Comparison of ENCODE assay signal across 8 cellular contexts in the genomic region with DNA sequence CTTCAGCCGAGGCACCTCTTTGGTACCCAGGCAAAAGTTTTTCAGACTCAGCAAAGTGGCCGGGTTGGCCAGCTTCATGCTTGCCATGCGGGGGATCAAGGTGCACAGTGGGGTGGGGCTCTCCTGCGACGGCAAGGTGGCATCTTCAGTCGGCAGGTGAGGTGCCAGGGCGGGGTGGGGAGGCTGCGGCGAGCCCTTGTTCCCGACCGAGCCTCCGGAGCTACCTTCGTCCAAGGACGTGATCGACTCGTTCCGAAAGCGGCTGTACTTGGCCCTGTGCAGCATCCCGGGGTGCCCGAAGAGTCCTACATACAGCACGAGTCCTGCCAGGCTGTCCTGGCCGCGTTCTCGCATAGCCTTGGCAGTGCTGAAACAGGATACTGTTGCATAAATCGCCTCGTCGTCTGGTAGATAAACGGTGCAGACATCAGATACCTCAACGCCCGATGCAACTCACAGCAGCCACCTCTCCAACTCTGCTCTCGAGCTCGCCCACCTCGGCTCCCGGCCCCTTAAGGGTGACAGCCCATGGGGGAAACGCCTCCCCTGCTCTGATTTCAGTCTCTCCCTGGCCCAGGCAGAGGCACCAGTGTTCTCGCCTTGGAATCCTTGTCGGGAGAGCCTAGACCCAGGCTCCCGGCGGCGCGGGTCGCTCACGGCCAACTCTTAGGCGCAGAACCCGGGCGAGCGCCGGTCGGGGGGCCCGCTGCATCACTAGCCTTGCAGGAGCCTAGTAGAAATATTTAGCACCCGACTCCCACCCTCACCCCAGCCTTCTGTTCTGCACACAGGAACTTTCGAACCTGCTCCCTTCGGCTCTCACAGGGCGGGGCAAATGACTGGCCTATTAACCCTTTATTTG. TPM values are rescaled to one million over a fixed set of nuclear protein-coding genes. Genes with fewer than 3 reads are reported as not detected.
DNase-seq lines count a peak whose midpoint lies in the region; ATAC-seq and TF ChIP-seq lines count a peak whose summit lies in the region.

No MANE protein-coding gene starts in this region.

- H3K9me3 ChIP-seq in parathyroid adenoma (ENCODE audit: control insufficient read depth, low read length): no peaks in the 10 kb centered on the region

- H2AFZ ChIP-seq in parathyroid adenoma: peak overlapping the region; percentile 67

- H3K36me3 Mint-ChIP-seq in activated T-cell treated with anti-CD3 and anti-CD28 coated beads, Interleukin-2, amount 50 U/mL, for 72 hours (ENCODE audit: insufficient read depth in 2 of 2): peaks cover 0 to 2% of the 10 kb centered on the region in 2 donors

- no peaks in the 10 kb centered on the region for H3K4me1 ChIP-seq in parathyroid adenoma

- peak overlapping the region; percentile 40 for H3K4me3 ChIP-seq in parathyroid adenoma (ENCODE audit: low read depth, low read length)

- no peaks in the 10 kb centered on the region for H3K9me3 Mint-ChIP-seq in activated T-cell treated with anti-CD3 and anti-CD28 coated beads, Interleukin-2, amount 50 U/mL, for 72 hours

- no peaks in the 10 kb centered on the region for H3K79me2 ChIP-seq in parathyroid adenoma

- H3K4me1 Mint-ChIP-seq in activated T-cell treated with anti-CD3 and anti-CD28 coated beads, Interleukin-2, amount 50 U/mL, for 72 hours (ENCODE audit: low read depth): peaks cover 40% of the 10 kb centered on the region

- H3K36me3 ChIP-seq in parathyroid adenoma (ENCODE audit: control insufficient read depth, insufficient read depth, low read length): no peaks in the 10 kb centered on the region

- no peaks in the 10 kb centered on the region for H3K27me3 ChIP-seq in parathyroid adenoma (ENCODE audit: control insufficient read depth, insufficient read depth, low read length)

- no peak overlapping the region for H3K27ac ChIP-seq in parathyroid adenoma

- H3K9ac ChIP-seq in parathyroid adenoma: no peak overlapping the region

- TF ChIP-seq CTCF in parathyroid adenoma (IDR thresholded peaks at IDR 0.05): no peak

- H3K27me3 Mint-ChIP-seq in activated T-cell treated with anti-CD3 and anti-CD28 coated beads, Interleukin-2, amount 50 U/mL, for 72 hours (ENCODE audit: low read depth): peaks cover 55% of the 10 kb centered on the region

- intact Hi-C loops in head of caudate nucleus (cut with DNase I): no loop called here

- peak overlapping the region; percentile 83 to 93 for H3K4me3 Mint-ChIP-seq in activated T-cell treated with anti-CD3 and anti-CD28 coated beads, Interleukin-2, amount 50 U/mL, for 72 hours

- H3K4me2 ChIP-seq in parathyroid adenoma (ENCODE audit: low read length): peak overlapping the region; percentile 89

- no peak overlapping the region for H3K27ac Mint-ChIP-seq in activated T-cell treated with anti-CD3 and anti-CD28 coated beads, Interleukin-2, amount 50 U/mL, for 72 hours

- DNase-seq in Ammon's horn (ENCODE audit: low spot score) (peak; percentile 38), HCEC 1CT (peak; percentile 46), head of caudate nucleus (peak in 26 of 42 donors; percentile 8 to 63 (median 27))
- no peak for DNase-seq in activated T-cell treated with anti-CD3 and anti-CD28 coated beads, Interleukin-2, amount 50 U/mL, for 72 hours
- DNase-seq in activated CD4-positive, CD25-positive, alpha-beta regulatory T cell (lab: John Stamatoyannopoulos, UW): no peak
- DNase-seq in NK-92 treated with Interleukin-12 subunit alpha and Interleukin-12 subunit beta, amount 100 ng/mL, for 24 hours (lab: John Stamatoyannopoulos, UW): no peak

- no peak for ATAC-seq in activated T-cell treated with anti-CD3 and anti-CD28 coated beads, Interleukin-2, amount 50 U/mL, for 72 hours (replicated peaks in 1 of 2)
- no peak for ATAC-seq in GM18502 (IDR thresholded peaks at IDR 0.05; ENCODE audit: poor library complexity, unreplicated experiment)

RNA-seq across cellular contexts. Expression of gene SHC4, which starts 0.8 kb away (rescaled TPM):
- 1 to 10 TPM; 1.2 to 2.1 TPM for total RNA-seq in activated T-cell treated with anti-CD3 and anti-CD28 coated beads, Interleukin-2, amount 50 U/mL, for 72 hours

Comparison
In these comparisons a context has a peak if more than half of its experiments do, and no peak if none do; other contexts are left out.
1. DNase-seq: peak in Ammon's horn (single experiment), HCEC 1CT (single experiment) and head of caudate nucleus (26 of 42); none in activated T-cell treated with anti-CD3 and anti-CD28 coated beads, Interleukin-2, amount 50 U/mL, for 72 hours (0 of 2), activated CD4-positive, CD25-positive, alpha-beta regulatory T cell (0 of 4) and NK-92 treated with Interleukin-12 subunit alpha and Interleukin-12 subunit beta, amount 100 ng/mL, for 24 hours (single experiment).